6 cellular contexts compared by ENCODE assay signal in the genomic region with DNA sequence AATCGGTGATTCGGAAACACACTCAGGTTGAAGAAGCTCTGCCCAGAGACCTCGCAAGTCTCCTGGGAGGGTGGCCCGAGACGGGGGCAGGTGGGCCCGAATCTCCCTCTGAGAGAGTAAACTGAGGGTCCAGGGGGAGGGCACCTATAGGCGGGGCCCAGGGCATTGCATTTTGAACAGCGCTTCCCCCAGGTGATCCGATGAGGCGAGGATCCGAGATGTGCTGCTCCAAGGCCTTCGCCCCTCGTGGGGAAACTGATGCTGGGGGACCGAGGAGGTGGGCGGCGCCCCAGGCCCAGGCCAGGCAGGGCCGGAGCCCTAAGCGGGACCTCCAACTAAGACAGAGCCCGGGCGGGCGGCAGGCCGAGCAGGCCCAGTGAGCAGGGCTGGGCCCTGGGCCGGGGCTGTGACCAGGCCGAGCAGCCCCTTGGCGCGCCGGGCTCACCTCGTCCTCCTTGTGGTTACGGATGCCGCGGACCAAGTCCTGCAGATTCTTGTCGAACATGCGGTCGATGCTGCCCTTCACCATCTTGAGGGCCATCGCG. TPM values are rescaled to one million over a fixed set of nuclear protein-coding genes. Genes with fewer than 3 reads are reported as not detected.
DNase-seq lines count a peak whose midpoint lies in the region; ATAC-seq and TF ChIP-seq lines count a peak whose summit lies in the region.

No MANE protein-coding gene starts in this region.

- peak overlapping the region; percentile 89 for H3K9ac ChIP-seq in iPS-18a (ENCODE audit: low read length)

- peaks cover 8% of the 10 kb centered on the region for H3K36me3 Mint-ChIP-seq in activated B cell treated with CpG ODN at 0.5 μM for 24 hours (ENCODE audit: low read depth)

- no peak for TF ChIP-seq POLR2A in vagina (IDR thresholded peaks at IDR 0.05)

- H3K9me3 ChIP-seq in iPS-18a (ENCODE audit: control insufficient read depth, low read depth, low read length) (no peaks in the 10 kb centered on the region), vagina (no peaks in the 10 kb centered on the region)

- H3K9me3 Mint-ChIP-seq in activated B cell treated with CpG ODN at 0.5 μM for 24 hours: no peaks in the 10 kb centered on the region

- peak overlapping the region; percentile 83 for H3K4me3 Mint-ChIP-seq in activated B cell treated with CpG ODN at 0.5 μM for 24 hours

- in situ Hi-C loops in G401 (cut with HindIII; ENCODE audit: low sequenced_read_pairs): no loop called here

- TF ChIP-seq CTCF in activated B cell treated with CpG ODN at 0.5 μM for 24 hours (IDR thresholded peaks at IDR 0.05): no peak
- TF ChIP-seq CTCF in vagina (IDR thresholded peaks at IDR 0.05): no peak

- POLR2A ChIA-PET in activated B cell treated with CpG ODN at 0.5 μM for 24 hours (lab: Charles Lee): interaction anchor here (0.5 to 2.1 kb wide), 12 partner anchors 16 to 247 kb away, joined by 3 to 6 read pairs (median 4); a partner anchor contains a TSS

- no peaks in the 10 kb centered on the region for H3K36me3 ChIP-seq in iPS-18a (ENCODE audit: control insufficient read depth, low read depth, low read length)
- no peaks in the 10 kb centered on the region for H3K36me3 ChIP-seq in vagina

- intact Hi-C loops in activated B cell treated with CpG ODN at 0.5 μM for 24 hours (cut with micrococcal nuclease): loop anchor here (1.0 to 5.0 kb wide), 9 partner anchors 12 to 471 kb away; a partner anchor contains a TSS
- intact Hi-C loops in vagina (cut with DNase I): no loop called here

- peak overlapping the region; percentile 35 for H3K27ac Mint-ChIP-seq in activated B cell treated with CpG ODN at 0.5 μM for 24 hours

- H3K27me3 ChIP-seq in iPS-18a (ENCODE audit: control insufficient read depth, insufficient read depth, low read length): no peaks in the 10 kb centered on the region
- no peaks in the 10 kb centered on the region for H3K27me3 ChIP-seq in vagina

- DNase-seq in stimulated activated CD4-positive, alpha-beta T cell treated with anti-CD3 and anti-CD28 coated beads, Interleukin-4, amount 100 ng/mL, for 1 hour: peak; percentile 26
- DNase-seq in stimulated activated CD4-positive, alpha-beta T cell treated with anti-CD3 and anti-CD28 coated beads, Interleukin-12 subunit alpha, Interleukin-12 subunit beta, amount 100 ng/mL, for 4 hours: no peak
- DNase-seq in activated B cell treated with CpG ODN at 0.5 μM for 24 hours (no peak), vagina (ENCODE audit: extremely low spot score in 2 of 2) (no peak), G401 (ENCODE audit: low spot score) (no peak)

- peaks cover 39% of the 10 kb centered on the region for H3K4me1 Mint-ChIP-seq in activated B cell treated with CpG ODN at 0.5 μM for 24 hours

- peaks cover 13% of the 10 kb centered on the region for H3K4me1 ChIP-seq in iPS-18a (ENCODE audit: control insufficient read depth, low read depth, low read length)
- H3K4me1 ChIP-seq in vagina: peaks cover 42% of the 10 kb centered on the region

- H3K27ac ChIP-seq in iPS-18a (ENCODE audit: low read length): peak overlapping the region; percentile 67
- H3K27ac ChIP-seq in vagina: peak overlapping the region; percentile 75

- H3K27me3 Mint-ChIP-seq in activated B cell treated with CpG ODN at 0.5 μM for 24 hours: no peaks in the 10 kb centered on the region

- CTCF ChIA-PET in activated B cell treated with CpG ODN at 0.5 μM for 24 hours (lab: Charles Lee): interaction anchor here (0.6 kb wide), 1 partner anchor 54 kb away, joined by 3 read pairs; no protein-coding TSS in a partner anchor

- no peak for ATAC-seq in activated B cell treated with CpG ODN at 0.5 μM for 24 hours (ENCODE audit: low read depth)

- H3K4me3 ChIP-seq in iPS-18a (ENCODE audit: low read length) (peak overlapping the region; percentile 90), vagina (peak overlapping the region; percentile 75 to 81)

RNA-seq across cellular contexts. Expression of a gene that starts 0.5 kb away (rescaled TPM):
- total RNA-seq in activated B cell treated with CpG ODN at 0.5 μM for 24 hours: 97.2 and 109 TPM in 2 replicates
- 62.9 TPM for total RNA-seq in vagina
- 195 and 235 TPM in 2 replicates for total RNA-seq in G401 (2014; rRNA removed; shearing (Covaris generic))

RNA-seq across cellular contexts. Expression of a gene that starts 12.9 kb away (rescaled TPM):
- total RNA-seq in activated B cell treated with CpG ODN at 0.5 μM for 24 hours (55.0 and 65.2 TPM in 2 replicates), vagina (13.0 TPM)
- total RNA-seq in G401 (2014; rRNA removed; shearing (Covaris generic)): 12.1 and 14.8 TPM in 2 replicates

RNA-seq across cellular contexts. Expression of a gene that starts 54.2 kb away (rescaled TPM):
- total RNA-seq in activated B cell treated with CpG ODN at 0.5 μM for 24 hours (73.0 and 78.6 TPM in 2 replicates), vagina (7.9 TPM)
- total RNA-seq in G401 (2014; rRNA removed; shearing (Covaris generic)): 0.25 and 4.0 TPM in 2 replicates

RNA-seq across cellular contexts. Expression of a gene that starts 54.7 kb away (rescaled TPM):
- 179 and 189 TPM in 2 replicates for total RNA-seq in activated B cell treated with CpG ODN at 0.5 μM for 24 hours
- total RNA-seq in vagina: 50.6 TPM
- total RNA-seq in G401 (2014; rRNA removed; shearing (Covaris generic)): 20.6 and 29.0 TPM in 2 replicates
